Comparison of ENCODE assay signal across 8 cellular contexts in the genomic region with DNA sequence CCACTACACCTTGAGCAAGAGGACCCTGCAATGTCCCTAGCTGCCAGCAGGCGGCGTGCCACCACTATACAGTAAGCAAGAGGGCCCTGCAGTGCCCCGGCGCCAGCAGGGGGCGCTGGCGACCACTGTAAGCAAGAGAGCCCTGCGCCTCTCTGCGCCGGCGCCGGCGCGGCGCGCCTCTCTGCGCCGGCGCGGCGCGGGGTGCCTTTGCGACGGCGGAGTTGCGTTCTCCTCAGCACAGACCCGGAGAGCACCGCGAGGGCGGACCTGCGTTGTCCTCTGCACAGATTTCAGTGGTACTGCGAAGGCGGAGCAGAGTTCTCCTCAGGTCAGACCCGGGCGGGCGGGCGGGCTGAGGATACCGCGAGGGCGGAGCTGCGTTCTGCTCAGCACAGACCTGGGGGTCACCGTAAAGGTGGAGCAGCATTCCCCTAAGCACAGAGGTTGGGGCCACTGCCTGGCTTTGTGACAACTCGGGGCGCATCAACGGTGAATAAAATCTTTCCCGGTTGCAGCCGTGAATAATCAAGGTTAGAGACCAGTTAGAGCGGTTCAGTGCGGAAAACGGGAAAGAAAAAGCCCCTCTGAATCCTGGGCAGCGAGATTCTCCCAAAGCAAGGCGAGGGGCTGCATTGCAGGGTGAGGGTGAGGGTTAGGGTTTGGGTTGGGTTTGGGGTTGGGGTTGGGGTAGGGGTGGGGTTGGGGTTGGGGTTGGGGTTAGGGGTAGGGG. TPM values are rescaled to one million over a fixed set of nuclear protein-coding genes. Genes with fewer than 3 reads are reported as not detected.
DNase-seq lines count a peak whose midpoint lies in the region; ATAC-seq and TF ChIP-seq lines count a peak whose summit lies in the region.
"Not testable (repeated sequence)": the region's sequence is repeated elsewhere in the genome, so short reads cannot be mapped to it uniquely, and the experiment has no call there.

No MANE protein-coding gene starts in this region.

- H3K36me3 ChIP-seq in endodermal cell (ENCODE audit: control insufficient read depth, insufficient read depth, low read length); thyroid gland: not testable (repeated sequence)

- 93 to 96% methylated on average over 45 to 51 of the region's 51 CpGs for WGBS in endodermal cell (ENCODE audit: insufficient coverage in 1 of 2, insufficient read length in 1 of 2), 2 experiments
- WGBS in thyroid gland, 2 donors, result 97% methylated on average over 26 to 30 of the region's 51 CpGs

- H3K4me1 ChIP-seq in endodermal cell (ENCODE audit: control insufficient read depth, insufficient read depth, low read length); thyroid gland: not testable (repeated sequence)

- not testable (repeated sequence) for H3K9me3 ChIP-seq in endodermal cell (ENCODE audit: control insufficient read depth, low read length); thyroid gland

- H3K27me3 ChIP-seq in HL-60 (ENCODE audit: insufficient read depth, poor library complexity, severe bottlenecking); endodermal cell (ENCODE audit: control insufficient read depth, insufficient read depth, low read length, poor library complexity, severe bottlenecking); thyroid gland: not testable (repeated sequence)

- DNase-seq in ELR (ENCODE audit: low read depth) (peak; percentile 36), HL-60 (ENCODE audit: low read depth in 1 of 2, low spot score in 1 of 2) (peak; percentile 45 to 65), T-cell (peak in 22 of 34 experiments; percentile 16 to 62 (median 36)), endodermal cell (peak; percentile 44), iris pigment epithelial cell (ENCODE audit: low read depth) (peak; percentile 51), putamen (ENCODE audit: low spot score) (peak; percentile 71), thyroid gland (peak; percentile 20 to 41)
- DNase-seq in activated effector memory CD4-positive, alpha-beta T cell treated with anti-CD3 and anti-CD28 coated beads, Interleukin-2, amount 50 U/mL, for 16 hours, result peak; percentile 79

- H3K4me1 Mint-ChIP-seq in T-cell, endodermal cell: not testable (repeated sequence)

- H3K9ac ChIP-seq in endodermal cell (ENCODE audit: extremely low read depth, low read length, poor library complexity, severe bottlenecking), result not testable (repeated sequence)

- intact Hi-C loops in thyroid gland (cut with DNase I), result not testable (repeated sequence)

- CTCF ChIA-PET in T-cell (lab: Charles Lee), result interaction anchor here in 1 of 2 donors (0.7 kb wide), 1 partner anchor 121 kb away, joined by 5 read pairs; no protein-coding TSS in a partner anchor

- not testable (repeated sequence) for TF ChIP-seq POLR2A in thyroid gland (IDR thresholded peaks at IDR 0.05)

- H3K9me3 Mint-ChIP-seq in T-cell, result not testable (repeated sequence)
- H3K9me3 Mint-ChIP-seq in endodermal cell, result peaks cover 10% of the 10 kb centered on the region

- H3K4me3 ChIP-seq in HL-60 (replicated peaks; ENCODE audit: insufficient read depth, low read length); endodermal cell (ENCODE audit: low read length); thyroid gland (replicated peaks in 1 of 3): not testable (repeated sequence)

- TF ChIP-seq CTCF in HL-60 (IDR thresholded peaks at IDR 0.05; ENCODE audit: insufficient read depth, low read length), result not testable (repeated sequence)
- TF ChIP-seq CTCF in endodermal cell (conservative IDR thresholded peaks at IDR 0.05) (peak; percentile 65), thyroid gland (IDR thresholded peaks at IDR 0.05) (peak in 3 of 6 experiments; percentile 30 to 40 (median 34))

- POLR2A ChIA-PET in T-cell (lab: Charles Lee), result not testable (repeated sequence)

- not testable (repeated sequence) for H3K27ac Mint-ChIP-seq in T-cell, endodermal cell

- H3K36me3 Mint-ChIP-seq in T-cell; endodermal cell (ENCODE audit: low read depth): not testable (repeated sequence)

- H3K27ac ChIP-seq in HL-60 (replicated peaks); endodermal cell (ENCODE audit: low read depth, low read length); thyroid gland: not testable (repeated sequence)

- H3K4me3 Mint-ChIP-seq in T-cell (peak overlapping the region in 1 of 3 donors; percentile 49), endodermal cell (peak overlapping the region; percentile 22)

- not testable (repeated sequence) for ATAC-seq in T-cell (replicated peaks in 1 of 4)

- H3K27me3 Mint-ChIP-seq in T-cell; endodermal cell (ENCODE audit: insufficient read depth): not testable (repeated sequence)

RNA-seq across cellular contexts. Expression of gene RABL2A, which starts 24.9 kb away (rescaled TPM):
- total RNA-seq in T-cell (10 to 100 TPM; 28.5 to 52.0 (median 41.1) TPM), endodermal cell (10 to 100 TPM; 29.0 to 33.5 TPM), thyroid gland (10 to 100 TPM; 18.1 to 40.8 (median 27.2) TPM)
- polyA plus RNA-seq in endodermal cell (2013, experiment 1 of 2), result 24.6 TPM
- 25.8 TPM for polyA plus RNA-seq in endodermal cell (2013, experiment 2 of 2)
